Comparison of ENCODE assay signal across 1 cellular context in the genomic region with DNA sequence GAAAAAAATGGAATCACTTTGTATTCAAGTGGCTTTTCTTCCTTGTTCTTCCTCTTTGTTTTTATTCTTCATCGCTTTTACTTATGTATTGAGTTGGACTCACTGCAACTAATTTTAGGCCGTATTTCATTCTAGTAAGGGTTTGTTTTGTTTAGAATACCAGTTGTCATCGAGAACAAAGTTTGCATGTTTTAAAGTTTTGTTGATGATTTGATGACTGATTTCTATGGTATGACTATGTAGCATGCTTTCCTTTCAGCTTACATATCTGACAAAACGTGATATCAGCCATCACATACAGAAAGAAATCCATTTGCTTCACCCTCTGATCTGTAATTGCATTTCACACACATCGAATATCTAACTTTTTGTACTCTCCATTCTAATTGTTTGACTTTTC.
A peak's percentile ranks its signal among the peaks of the same experiment; 100 is the strongest.
TF ChIP-seq lines count a peak whose summit lies in the region.

No MANE protein-coding gene starts in this region.

TF ChIP-seq in GM12878, 131 proteins besides CTCF, POLR2A, EP300 and RAD21:
- TF ChIP-seq, protein P1, sequence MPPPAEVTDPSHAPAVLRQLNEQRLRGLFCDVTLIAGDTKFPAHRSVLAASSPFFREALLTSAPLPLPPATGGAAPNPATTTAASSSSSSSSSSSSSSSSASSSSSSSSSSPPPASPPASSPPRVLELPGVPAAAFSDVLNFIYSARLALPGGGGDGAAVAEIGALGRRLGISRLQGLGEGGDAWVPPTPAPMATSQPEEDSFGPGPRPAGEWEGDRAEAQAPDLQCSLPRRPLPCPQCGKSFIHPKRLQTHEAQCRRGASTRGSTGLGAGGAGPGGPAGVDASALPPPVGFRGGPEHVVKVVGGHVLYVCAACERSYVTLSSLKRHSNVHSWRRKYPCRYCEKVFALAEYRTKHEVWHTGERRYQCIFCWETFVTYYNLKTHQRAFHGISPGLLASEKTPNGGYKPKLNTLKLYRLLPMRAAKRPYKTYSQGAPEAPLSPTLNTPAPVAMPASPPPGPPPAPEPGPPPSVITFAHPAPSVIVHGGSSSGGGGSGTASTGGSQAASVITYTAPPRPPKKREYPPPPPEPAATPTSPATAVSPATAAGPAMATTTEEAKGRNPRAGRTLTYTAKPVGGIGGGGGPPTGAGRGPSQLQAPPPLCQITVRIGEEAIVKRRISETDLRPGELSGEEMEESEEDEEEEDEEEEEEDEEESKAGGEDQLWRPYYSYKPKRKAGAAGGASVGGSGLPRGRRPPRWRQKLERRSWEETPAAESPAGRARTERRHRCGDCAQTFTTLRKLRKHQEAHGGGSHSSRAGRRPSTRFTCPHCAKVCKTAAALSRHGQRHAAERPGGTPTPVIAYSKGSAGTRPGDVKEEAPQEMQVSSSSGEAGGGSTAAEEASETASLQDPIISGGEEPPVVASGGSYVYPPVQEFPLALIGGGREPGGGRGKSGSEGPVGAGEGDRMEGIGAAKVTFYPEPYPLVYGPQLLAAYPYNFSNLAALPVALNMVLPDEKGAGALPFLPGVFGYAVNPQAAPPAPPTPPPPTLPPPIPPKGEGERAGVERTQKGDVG (CRISPR knock-in tag; IDR thresholded peaks at IDR 0.05), result no peak
- TF ChIP-seq, protein P2, sequence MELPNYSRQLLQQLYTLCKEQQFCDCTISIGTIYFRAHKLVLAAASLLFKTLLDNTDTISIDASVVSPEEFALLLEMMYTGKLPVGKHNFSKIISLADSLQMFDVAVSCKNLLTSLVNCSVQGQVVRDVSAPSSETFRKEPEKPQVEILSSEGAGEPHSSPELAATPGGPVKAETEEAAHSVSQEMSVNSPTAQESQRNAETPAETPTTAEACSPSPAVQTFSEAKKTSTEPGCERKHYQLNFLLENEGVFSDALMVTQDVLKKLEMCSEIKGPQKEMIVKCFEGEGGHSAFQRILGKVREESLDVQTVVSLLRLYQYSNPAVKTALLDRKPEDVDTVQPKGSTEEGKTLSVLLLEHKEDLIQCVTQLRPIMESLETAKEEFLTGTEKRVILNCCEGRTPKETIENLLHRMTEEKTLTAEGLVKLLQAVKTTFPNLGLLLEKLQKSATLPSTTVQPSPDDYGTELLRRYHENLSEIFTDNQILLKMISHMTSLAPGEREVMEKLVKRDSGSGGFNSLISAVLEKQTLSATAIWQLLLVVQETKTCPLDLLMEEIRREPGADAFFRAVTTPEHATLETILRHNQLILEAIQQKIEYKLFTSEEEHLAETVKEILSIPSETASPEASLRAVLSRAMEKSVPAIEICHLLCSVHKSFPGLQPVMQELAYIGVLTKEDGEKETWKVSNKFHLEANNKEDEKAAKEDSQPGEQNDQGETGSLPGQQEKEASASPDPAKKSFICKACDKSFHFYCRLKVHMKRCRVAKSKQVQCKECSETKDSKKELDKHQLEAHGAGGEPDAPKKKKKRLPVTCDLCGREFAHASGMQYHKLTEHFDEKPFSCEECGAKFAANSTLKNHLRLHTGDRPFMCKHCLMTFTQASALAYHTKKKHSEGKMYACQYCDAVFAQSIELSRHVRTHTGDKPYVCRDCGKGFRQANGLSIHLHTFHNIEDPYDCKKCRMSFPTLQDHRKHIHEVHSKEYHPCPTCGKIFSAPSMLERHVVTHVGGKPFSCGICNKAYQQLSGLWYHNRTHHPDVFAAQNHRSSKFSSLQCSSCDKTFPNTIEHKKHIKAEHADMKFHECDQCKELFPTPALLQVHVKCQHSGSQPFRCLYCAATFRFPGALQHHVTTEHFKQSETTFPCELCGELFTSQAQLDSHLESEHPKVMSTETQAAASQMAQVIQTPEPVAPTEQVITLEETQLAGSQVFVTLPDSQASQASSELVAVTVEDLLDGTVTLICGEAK (IDR thresholded peaks at IDR 0.05; ENCODE audit: borderline replicate concordance), result peak; percentile 65
